In the genomic region with DNA sequence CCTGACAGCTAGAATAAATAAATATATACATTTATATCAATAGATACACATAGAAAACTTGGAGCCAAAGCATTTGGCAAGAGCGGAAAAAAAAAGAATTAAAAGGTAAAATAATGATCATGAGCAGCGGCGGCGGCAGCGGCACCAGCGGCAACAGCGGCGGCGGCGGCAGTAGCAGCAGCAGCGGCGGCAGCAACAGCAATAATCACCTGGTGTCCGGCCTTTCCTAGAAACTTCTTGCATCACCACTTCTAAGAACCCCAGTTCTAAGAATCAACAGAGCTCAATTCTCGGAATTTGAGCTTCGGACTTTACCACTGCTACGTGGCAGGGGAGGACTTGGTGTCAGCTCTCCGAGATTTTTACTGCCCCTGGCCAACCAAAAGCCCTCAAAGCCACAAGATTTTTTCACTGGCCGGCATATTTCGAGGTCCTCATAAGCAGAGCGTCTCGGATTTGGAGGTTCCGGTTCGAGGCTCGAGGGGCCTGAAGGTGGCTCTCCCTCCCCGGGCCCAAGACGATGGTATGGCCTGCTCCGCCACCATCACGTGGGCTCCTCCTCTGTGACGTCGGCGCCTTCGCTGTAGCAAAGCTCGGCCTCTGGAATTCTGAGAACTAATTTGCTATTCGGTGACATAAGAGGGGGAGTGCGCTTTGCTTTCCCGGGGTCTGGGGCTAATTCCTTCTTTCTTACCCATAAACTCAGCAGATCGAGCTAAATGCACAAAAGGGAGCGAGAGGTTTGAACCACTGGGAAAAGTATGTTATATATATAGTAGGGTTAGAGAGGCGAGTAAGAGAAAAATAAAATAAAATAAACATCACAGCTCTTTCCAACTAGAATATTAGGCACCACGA, we compare ENCODE assay signal across 1 cellular context.
TF ChIP-seq lines count a peak whose summit lies in the region.

BCL6 (minus strand) TSS at position 268 of the 858 bp plus-strand sequence. CDS start 11,775 bp downstream, outside the sequence.

TF ChIP-seq in H1, 55 proteins besides CTCF, POLR2A, EP300 and RAD21 (continued from another document):
- TF ChIP-seq SP4 (IDR thresholded peaks at IDR 0.05; ENCODE audit: low read length) = no peak
